In genomic region chr6:116221931-116222330, GRCh38 we compare ENCODE assay signal across 29 cellular contexts.
"Had no signal": no experiment of that assay in that cellular context is flagged by ENCODE, and none has a peak within 500 bp of the region (broad histone marks: within the 10 kb centered on the region; RNA-seq: fewer than 3 reads in every experiment).

No MANE protein-coding gene starts in this region.

- H3K27me3 ChIP-seq: body of pancreas, esophagus muscularis mucosa, foreskin keratinocyte, gastrocnemius medialis had no signal

- H3K4me3 Mint-ChIP-seq: activated CD4-positive, alpha-beta memory T cell treated with anti-CD3 and anti-CD28 coated beads for 36 hours; activated CD4-positive, alpha-beta T cell treated with anti-CD3 and anti-CD28 coated beads for 36 hours; activated CD4-positive, alpha-beta T cell treated with anti-CD3 and anti-CD28 coated beads, Interleukin-2, amount 10 ng/mL, durations not matched to agents 24 days and 14 days; activated CD8-positive, alpha-beta memory T cell treated with anti-CD3 and anti-CD28 coated beads, Interleukin-2, amount 10 ng/mL, durations not matched to agents 7 days and 5 days; activated CD8-positive, alpha-beta T cell treated with anti-CD3 and anti-CD28 coated beads, Interleukin-2, amount 10 ng/mL, durations not matched to agents 7 days and 5 days; activated naive CD4-positive, alpha-beta T cell treated with anti-CD3 and anti-CD28 coated beads for 36 hours; activated naive CD4-positive, alpha-beta T cell treated with anti-CD3 and anti-CD28 coated beads, Interleukin-2, amount 50 U/mL, for 24 hours; activated naive CD8-positive, alpha-beta T cell treated with anti-CD3 and anti-CD28 coated beads for 36 hours; activated naive CD8-positive, alpha-beta T cell treated with anti-CD3 and anti-CD28 coated beads, Interleukin-2, amount 50 U/mL, for 24 hours; activated T-helper 1 cell treated with anti-CD3 and anti-CD28 coated beads, Interleukin-12 subunit alpha, Interleukin-12 subunit beta, Interleukin-2, Interleukin-4 antibody, amounts not matched to agents 30 ng/mL and 10 ng/mL and 1 ng/mL, durations not matched to agents 14 hours and 24 hours and 36 hours; effector memory CD8-positive, alpha-beta T cell had no signal

- H3K27ac Mint-ChIP-seq: activated CD4-positive, alpha-beta memory T cell treated with anti-CD3 and anti-CD28 coated beads for 36 hours; activated CD4-positive, alpha-beta T cell treated with anti-CD3 and anti-CD28 coated beads for 36 hours; activated CD4-positive, alpha-beta T cell treated with anti-CD3 and anti-CD28 coated beads, Interleukin-2, amount 10 ng/mL, durations not matched to agents 24 days and 14 days; activated CD8-positive, alpha-beta memory T cell treated with anti-CD3 and anti-CD28 coated beads, Interleukin-2, amount 10 ng/mL, durations not matched to agents 7 days and 5 days; activated CD8-positive, alpha-beta T cell treated with anti-CD3 and anti-CD28 coated beads, Interleukin-2, amount 10 ng/mL, durations not matched to agents 7 days and 5 days; activated naive CD4-positive, alpha-beta T cell treated with anti-CD3 and anti-CD28 coated beads for 36 hours; activated naive CD4-positive, alpha-beta T cell treated with anti-CD3 and anti-CD28 coated beads, Interleukin-2, amount 50 U/mL, for 24 hours; activated naive CD8-positive, alpha-beta T cell treated with anti-CD3 and anti-CD28 coated beads for 36 hours; activated naive CD8-positive, alpha-beta T cell treated with anti-CD3 and anti-CD28 coated beads, Interleukin-2, amount 50 U/mL, for 24 hours; activated T-helper 1 cell treated with anti-CD3 and anti-CD28 coated beads, Interleukin-12 subunit alpha, Interleukin-12 subunit beta, Interleukin-2, Interleukin-4 antibody, amounts not matched to agents 30 ng/mL and 10 ng/mL and 1 ng/mL, durations not matched to agents 14 hours and 24 hours and 36 hours; activated T-helper 2 cell treated with anti-CD3 and anti-CD28 coated beads, Interferon-gamma antibody, Interleukin-2, Interleukin-4, amounts not matched to agents 10 μg/mL and 5 μg/mL and 100 μg/mL, durations not matched to agents 14 hours and 24 hours and 36 hours; effector memory CD8-positive, alpha-beta T cell had no signal

- H3K4me1 Mint-ChIP-seq: activated CD4-positive, alpha-beta T cell treated with anti-CD3 and anti-CD28 coated beads, Interleukin-2, amount 10 ng/mL, durations not matched to agents 24 days and 14 days; activated CD8-positive, alpha-beta memory T cell treated with anti-CD3 and anti-CD28 coated beads, Interleukin-2, amount 10 ng/mL, durations not matched to agents 7 days and 5 days; activated naive CD8-positive, alpha-beta T cell treated with anti-CD3 and anti-CD28 coated beads, Interleukin-2, amount 50 U/mL, for 24 hours had no signal

- H3K9me3 ChIP-seq: body of pancreas, esophagus muscularis mucosa, gastrocnemius medialis had no signal

- H3K36me3 Mint-ChIP-seq: activated naive CD8-positive, alpha-beta T cell treated with anti-CD3 and anti-CD28 coated beads for 36 hours had no signal

- H3K27me3 Mint-ChIP-seq: activated CD4-positive, alpha-beta memory T cell treated with anti-CD3 and anti-CD28 coated beads for 36 hours; activated CD4-positive, alpha-beta T cell treated with anti-CD3 and anti-CD28 coated beads for 36 hours; activated CD4-positive, alpha-beta T cell treated with anti-CD3 and anti-CD28 coated beads, Interleukin-2, amount 10 ng/mL, durations not matched to agents 24 days and 14 days; activated CD8-positive, alpha-beta memory T cell treated with anti-CD3 and anti-CD28 coated beads, Interleukin-2, amount 10 ng/mL, durations not matched to agents 7 days and 5 days; activated naive CD4-positive, alpha-beta T cell treated with anti-CD3 and anti-CD28 coated beads, Interleukin-2, amount 50 U/mL, for 24 hours; activated naive CD8-positive, alpha-beta T cell treated with anti-CD3 and anti-CD28 coated beads for 36 hours; activated naive CD8-positive, alpha-beta T cell treated with anti-CD3 and anti-CD28 coated beads, Interleukin-2, amount 50 U/mL, for 24 hours; effector memory CD8-positive, alpha-beta T cell had no signal

- H3K27ac ChIP-seq: body of pancreas, esophagus muscularis mucosa, foreskin keratinocyte, gastrocnemius medialis had no signal

- H3K9me3 Mint-ChIP-seq: activated CD4-positive, alpha-beta memory T cell treated with anti-CD3 and anti-CD28 coated beads for 36 hours; activated CD4-positive, alpha-beta T cell treated with anti-CD3 and anti-CD28 coated beads, Interleukin-2, amount 10 ng/mL, durations not matched to agents 24 days and 14 days; activated naive CD4-positive, alpha-beta T cell treated with anti-CD3 and anti-CD28 coated beads for 36 hours; activated naive CD4-positive, alpha-beta T cell treated with anti-CD3 and anti-CD28 coated beads, Interleukin-2, amount 50 U/mL, for 24 hours; activated naive CD8-positive, alpha-beta T cell treated with anti-CD3 and anti-CD28 coated beads for 36 hours; activated naive CD8-positive, alpha-beta T cell treated with anti-CD3 and anti-CD28 coated beads, Interleukin-2, amount 50 U/mL, for 24 hours; activated T-helper 1 cell treated with anti-CD3 and anti-CD28 coated beads, Interleukin-12 subunit alpha, Interleukin-12 subunit beta, Interleukin-2, Interleukin-4 antibody, amounts not matched to agents 30 ng/mL and 10 ng/mL and 1 ng/mL, durations not matched to agents 14 hours and 24 hours and 36 hours; activated T-helper 2 cell treated with anti-CD3 and anti-CD28 coated beads, Interferon-gamma antibody, Interleukin-2, Interleukin-4, amounts not matched to agents 10 μg/mL and 5 μg/mL and 100 μg/mL, durations not matched to agents 14 hours and 24 hours and 36 hours; effector memory CD8-positive, alpha-beta T cell had no signal

- H3K4me1 ChIP-seq: body of pancreas, esophagus muscularis mucosa, foreskin keratinocyte, gastrocnemius medialis had no signal

- H3K4me3 ChIP-seq: body of pancreas, esophagus muscularis mucosa, gastrocnemius medialis had no signal

- ATAC-seq: activated CD4-positive, alpha-beta T cell treated with anti-CD3 and anti-CD28 coated beads for 36 hours; activated CD8-positive, alpha-beta memory T cell treated with anti-CD3 and anti-CD28 coated beads, Interleukin-2, amount 10 ng/mL, durations not matched to agents 7 days and 5 days; activated CD8-positive, alpha-beta T cell treated with anti-CD3 and anti-CD28 coated beads, Interleukin-2, amount 10 ng/mL, durations not matched to agents 7 days and 5 days; activated naive CD8-positive, alpha-beta T cell treated with anti-CD3 and anti-CD28 coated beads, Interleukin-2, amount 50 U/mL, for 24 hours; body of pancreas; effector memory CD8-positive, alpha-beta T cell; gastrocnemius medialis had no signal

- DNase-seq: activated CD4-positive, alpha-beta memory T cell treated with anti-CD3 and anti-CD28 coated beads for 36 hours; activated CD4-positive, alpha-beta T cell treated with anti-CD3 and anti-CD28 coated beads for 36 hours; activated CD4-positive, alpha-beta T cell treated with anti-CD3 and anti-CD28 coated beads, Interleukin-2, amount 10 ng/mL, durations not matched to agents 24 days and 14 days; activated CD4-positive, CD25-positive, alpha-beta regulatory T cell; activated CD4-positive, CD25-positive, alpha-beta regulatory T cell treated with anti-CD3 and anti-CD28 coated beads, Interleukin-2, amount 50 U/mL, for 72 hours; activated CD8-positive, alpha-beta memory T cell treated with anti-CD3 and anti-CD28 coated beads, Interleukin-2, amount 10 ng/mL, durations not matched to agents 7 days and 5 days; activated CD8-positive, alpha-beta memory T cell treated with anti-CD3 and anti-CD28 coated beads, Interleukin-2, amount 50 U/mL, for 4 hours; activated CD8-positive, alpha-beta T cell treated with anti-CD3 and anti-CD28 coated beads, Interleukin-2, amount 10 ng/mL, durations not matched to agents 7 days and 5 days; activated effector memory CD4-positive, alpha-beta T cell treated with anti-CD3 and anti-CD28 coated beads, Interleukin-2, amount 50 U/mL, for 16 hours; activated naive CD4-positive, alpha-beta T cell treated with anti-CD3 and anti-CD28 coated beads for 36 hours; activated naive CD8-positive, alpha-beta T cell treated with anti-CD3 and anti-CD28 coated beads for 36 hours; activated naive CD8-positive, alpha-beta T cell treated with anti-CD3 and anti-CD28 coated beads, Interleukin-2, amount 50 U/mL, for 24 hours; activated T-cell treated with anti-CD3 and anti-CD28 coated beads, Interleukin-2, amount 50 U/mL, for 1 hour; activated T-cell treated with anti-CD3 and anti-CD28 coated beads, Interleukin-2, amount 50 U/mL, for 48 hours; anterior cingulate cortex; body of pancreas; caudate nucleus; cortex of kidney; dermis blood vessel endothelial cell; effector CD4-positive, alpha-beta T cell; effector memory CD8-positive, alpha-beta T cell; erythroblast; foreskin keratinocyte; gastrocnemius medialis; T-helper 2 cell had no signal
